Comparison of ENCODE assay signal across 11 cellular contexts in the genomic region with DNA sequence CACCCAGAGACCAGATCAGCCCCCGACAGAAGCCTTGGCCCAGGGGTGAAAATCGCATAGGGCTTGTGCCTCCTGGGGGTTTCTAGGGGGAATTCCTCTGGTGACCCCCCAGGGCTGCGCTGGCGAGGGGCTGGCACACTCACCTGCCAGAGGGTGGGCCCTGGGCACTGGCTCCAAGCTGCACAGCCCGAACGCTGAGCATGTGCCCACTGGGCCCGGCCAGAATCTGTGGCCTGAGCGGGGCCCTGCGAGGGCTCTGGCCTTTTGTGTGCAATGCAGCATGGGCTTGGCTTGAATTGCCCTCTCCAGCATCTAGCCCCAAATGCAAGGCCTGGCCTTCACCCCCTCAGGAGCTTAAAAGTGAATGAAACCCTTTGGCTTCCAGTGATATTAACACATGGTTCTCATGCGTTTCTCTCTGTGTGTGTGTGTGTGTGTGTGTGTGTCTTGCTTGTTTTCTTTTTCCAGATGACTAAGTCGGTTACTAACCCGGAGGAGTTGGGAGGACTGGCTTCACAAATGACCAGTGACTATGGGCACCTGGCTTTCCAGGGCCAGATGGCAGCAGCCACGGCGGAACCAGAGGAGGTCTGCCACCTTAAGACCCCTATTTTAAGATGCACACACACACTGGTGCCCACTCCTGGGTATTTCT.
DNase-seq lines count a peak whose midpoint lies in the region; ATAC-seq and TF ChIP-seq lines count a peak whose summit lies in the region.
"Had no signal": no experiment of that assay in that cellular context is flagged by ENCODE, and none has a peak within 500 bp of the region (broad histone marks: within the 10 kb centered on the region; RNA-seq: fewer than 3 reads in every experiment).

No MANE protein-coding gene starts in this region.

- peak; percentile 59 for ATAC-seq in Panc1
- no peak for ATAC-seq in GM19395 (IDR thresholded peaks at IDR 0.05; ENCODE audit: unreplicated experiment)
- no peak for ATAC-seq in GM21360 (IDR thresholded peaks at IDR 0.05; ENCODE audit: unreplicated experiment)

- H3K4me3 ChIP-seq in Panc1 (ENCODE audit: low read depth in 2 of 2, low read length in 2 of 2) (no peak overlapping the region), fibroblast of lung (replicated peaks in 1 of 4; ENCODE audit: control extremely low read depth in 1 of 4, insufficient read depth in 1 of 4, low read depth in 3 of 4, low read length in 4 of 4) (no peak overlapping the region), skeletal muscle cell (ENCODE audit: low read depth, low read length) (no peak overlapping the region)

- H3K36me3 ChIP-seq in Panc1 (ENCODE audit: control insufficient read depth, insufficient read depth, low read length) (no peaks in the 10 kb centered on the region), fibroblast of lung (ENCODE audit: control insufficient read depth, insufficient read depth, low read length) (no peaks in the 10 kb centered on the region)

- peak overlapping the region; percentile 23; the same call in 1 of the 2 replicates for H3K27ac ChIP-seq in Panc1 (ENCODE audit: low read length)
- H3K27ac ChIP-seq in fibroblast of lung (ENCODE audit: insufficient read depth, low read length): no peak overlapping the region
- H3K27ac ChIP-seq in RWPE1: no peak overlapping the region

- H3K79me2 ChIP-seq in fibroblast of lung (ENCODE audit: control insufficient read depth, insufficient read depth, low read length): no peaks in the 10 kb centered on the region

- H3K4me1 ChIP-seq in Panc1 (ENCODE audit: control insufficient read depth, insufficient read depth, low read length): peaks cover 24% of the 10 kb centered on the region
- peaks cover 14% of the 10 kb centered on the region for H3K4me1 ChIP-seq in fibroblast of lung (ENCODE audit: control insufficient read depth, extremely low read depth, insufficient read depth, low read length)

- no peaks in the 10 kb centered on the region for H4K20me1 ChIP-seq in fibroblast of lung (ENCODE audit: control insufficient read depth, extremely low read depth, insufficient read depth, low read length)

- H3K27me3 ChIP-seq in Panc1 (ENCODE audit: control insufficient read depth, insufficient read depth, low read length) (no peaks in the 10 kb centered on the region), fibroblast of lung (ENCODE audit: control insufficient read depth, insufficient read depth, low read length) (no peaks in the 10 kb centered on the region)

- H3K4me2 ChIP-seq in fibroblast of lung (ENCODE audit: extremely low read depth, insufficient read depth, low read length): peak overlapping the region; percentile 1

- TF ChIP-seq CTCF in Panc1 (IDR thresholded peaks at IDR 0.05) (no peak), fibroblast of lung (conservative IDR thresholded peaks at IDR 0.05 in 1 of 2, IDR thresholded peaks at IDR 0.05 in 1 of 2; ENCODE audit: low read depth in 1 of 2, low read length in 2 of 2) (no peak), RWPE1 (conservative IDR thresholded peaks at IDR 0.05; ENCODE audit: low read depth) (no peak)

- CTCF ChIA-PET in Panc1 (lab: Charles Lee): interaction anchor here (0.6 to 1.6 kb wide), 3 partner anchors 24 to 311 kb away, joined by 3 to 11 read pairs (median 3); no protein-coding TSS in a partner anchor
- CTCF ChIA-PET in RWPE1 (lab: Yijun Ruan, JAX): interaction anchor here (0.6 to 0.8 kb wide), 3 partner anchors 113 to 304 kb away, joined by 3 to 5 read pairs (median 4); no protein-coding TSS in a partner anchor

- POLR2A ChIA-PET in Panc1 (lab: Charles Lee) (no interaction called here), RWPE1 (lab: Yijun Ruan, JAX; ENCODE audit: low non-redundant PET) (no interaction called here)

- in situ Hi-C loops in Panc1 (cut with HindIII; ENCODE audit: low pct_unique_long_range_greater_than_20kb, low sequenced_read_pairs): no loop called here

- H3K9me3 ChIP-seq in Panc1 (ENCODE audit: control insufficient read depth, insufficient read depth, low read depth, low read length) (no peaks in the 10 kb centered on the region), fibroblast of lung (ENCODE audit: control insufficient read depth, insufficient read depth, low read depth, low read length) (no peaks in the 10 kb centered on the region)

- DNase-seq in ELR (ENCODE audit: low read depth) (peak; percentile 89), Panc1 (ENCODE audit: low read depth, low spot score) (no peak), fibroblast of lung (ENCODE audit: low read depth in 2 of 2) (peak; percentile 92 to 93), skeletal muscle cell (ENCODE audit: low read depth) (peak; percentile 89), RWPE1 (ENCODE audit: low spot score) (no peak)
- DNase-seq: activated CD8-positive, alpha-beta memory T cell treated with anti-CD3 and anti-CD28 coated beads for 24 hours; activated naive CD8-positive, alpha-beta T cell treated with anti-CD3 and anti-CD28 coated beads for 36 hours; effector CD8-positive, alpha-beta T cell; NCI-H1694 had no signal

- no TSS peak for BruUV-seq in Panc1 (replicated peaks; lab: Mats Ljungman, UMichigan)

- no peak overlapping the region for H3K9ac ChIP-seq in fibroblast of lung (ENCODE audit: insufficient read depth, low read length)

- intact Hi-C loops in Panc1 (cut with micrococcal nuclease; ENCODE audit: unreplicated experiment): loop anchor here (2.0 kb wide), 1 partner anchor 261 kb away; no protein-coding TSS in a partner anchor

- H2AFZ ChIP-seq in fibroblast of lung (ENCODE audit: low read length): no peak overlapping the region

Comparison
In these comparisons a context has a peak if more than half of its experiments do, and no peak if none do; other contexts are left out.
1. DNase-seq: peak in ELR (single experiment), fibroblast of lung (2 of 2) and skeletal muscle cell (single experiment); none in Panc1 (single experiment) and RWPE1 (single experiment).